Comparison of ENCODE assay signal across 22 cellular contexts in the genomic region with DNA sequence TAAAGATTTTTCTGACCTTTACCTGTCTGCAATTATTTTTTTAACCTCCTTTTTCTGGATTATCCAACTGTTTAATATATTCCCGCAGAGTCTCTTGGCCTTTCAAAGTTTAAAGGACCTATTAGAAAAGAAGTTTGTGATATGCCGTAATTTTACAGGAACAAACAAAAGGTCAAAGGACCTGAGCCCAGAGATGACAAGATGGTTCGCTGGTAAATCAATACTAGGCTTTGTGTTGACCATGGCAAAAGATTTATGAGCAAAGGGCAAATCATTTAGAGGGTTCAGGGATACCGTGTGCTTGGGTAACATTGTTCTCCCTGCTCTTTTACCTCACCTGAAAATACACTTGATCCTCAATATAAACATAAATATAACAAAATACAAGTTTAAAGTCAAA.
"Had no signal": no experiment of that assay in that cellular context is flagged by ENCODE, and none has a peak within 500 bp of the region (broad histone marks: within the 10 kb centered on the region; RNA-seq: fewer than 3 reads in every experiment).

No MANE protein-coding gene starts in this region.

- H3K27ac Mint-ChIP-seq: activated CD4-positive, alpha-beta memory T cell treated with anti-CD3 and anti-CD28 coated beads for 36 hours; activated CD4-positive, alpha-beta T cell treated with anti-CD3 and anti-CD28 coated beads, Interleukin-2, amount 10 ng/mL, durations not matched to agents 7 days and 5 days; activated naive CD4-positive, alpha-beta T cell treated with anti-CD3 and anti-CD28 coated beads, Interleukin-2, amount 50 U/mL, for 72 hours; activated naive CD8-positive, alpha-beta T cell treated with anti-CD3 and anti-CD28 coated beads, Interleukin-2, amount 50 U/mL, for 24 hours; brain; T-cell had no signal

- H3K9me3 Mint-ChIP-seq: activated CD4-positive, alpha-beta T cell treated with anti-CD3 and anti-CD28 coated beads, Interleukin-2, amount 10 ng/mL, durations not matched to agents 7 days and 5 days had no signal

- H3K27ac ChIP-seq: ascending aorta, SK-N-MC had no signal

- H3K36me3 ChIP-seq: ascending aorta had no signal

- H3K4me3 Mint-ChIP-seq: activated CD4-positive, alpha-beta memory T cell treated with anti-CD3 and anti-CD28 coated beads for 36 hours; activated CD4-positive, alpha-beta T cell treated with anti-CD3 and anti-CD28 coated beads, Interleukin-2, amount 10 ng/mL, durations not matched to agents 7 days and 5 days; activated naive CD8-positive, alpha-beta T cell treated with anti-CD3 and anti-CD28 coated beads, Interleukin-2, amount 50 U/mL, for 24 hours; activated T-cell treated with anti-CD3 and anti-CD28 coated beads, Interleukin-2, amount 50 U/mL, for 4 hours; brain; T-cell had no signal

- DNase-seq: activated CD4-positive, alpha-beta memory T cell treated with anti-CD3 and anti-CD28 coated beads for 36 hours; activated CD4-positive, alpha-beta T cell treated with anti-CD3 and anti-CD28 coated beads, Interleukin-2, amount 10 ng/mL, durations not matched to agents 7 days and 5 days; activated CD4-positive, CD25-positive, alpha-beta regulatory T cell; activated CD8-positive, alpha-beta memory T cell treated with anti-CD3 and anti-CD28 coated beads for 24 hours; activated effector memory CD4-positive, alpha-beta T cell treated with anti-CD3 and anti-CD28 coated beads, Interleukin-2, amount 50 U/mL, for 16 hours; activated naive CD4-positive, alpha-beta T cell treated with Interleukin-2 at 50 U/mL for 16 hours; activated naive CD8-positive, alpha-beta T cell treated with anti-CD3 and anti-CD28 coated beads, Interleukin-2, amount 50 U/mL, for 24 hours; activated T-cell treated with anti-CD3 and anti-CD28 coated beads, Interleukin-2, amount 50 U/mL, for 4 hours; amniotic stem cell; KG1; NCI-H1092; NCI-H1694 treated with DMSO at 0.1 percent for 48 hours; NCI-H2029 treated with DMSO at 0.1 percent for 48 hours; NCI-H524; NCI-H82; T-cell; T-helper 2 cell; T1000 had no signal

- H3K4me3 ChIP-seq: ascending aorta, SK-N-MC had no signal

- H3K27me3 ChIP-seq: ascending aorta had no signal

- H3K9me3 ChIP-seq: ascending aorta had no signal

- H3K27me3 Mint-ChIP-seq: activated CD4-positive, alpha-beta memory T cell treated with anti-CD3 and anti-CD28 coated beads for 36 hours; activated CD4-positive, alpha-beta T cell treated with anti-CD3 and anti-CD28 coated beads, Interleukin-2, amount 10 ng/mL, durations not matched to agents 7 days and 5 days; activated naive CD8-positive, alpha-beta T cell treated with anti-CD3 and anti-CD28 coated beads, Interleukin-2, amount 50 U/mL, for 24 hours; brain; T-cell had no signal

- H3K36me3 Mint-ChIP-seq: activated CD4-positive, alpha-beta memory T cell treated with anti-CD3 and anti-CD28 coated beads for 36 hours; activated naive CD4-positive, alpha-beta T cell treated with anti-CD3 and anti-CD28 coated beads, Interleukin-2, amount 50 U/mL, for 72 hours; brain; T-cell had no signal

- ATAC-seq: activated naive CD4-positive, alpha-beta T cell treated with anti-CD3 and anti-CD28 coated beads, Interleukin-2, amount 50 U/mL, for 72 hours; activated naive CD8-positive, alpha-beta T cell treated with anti-CD3 and anti-CD28 coated beads, Interleukin-2, amount 50 U/mL, for 24 hours; activated T-cell treated with anti-CD3 and anti-CD28 coated beads, Interleukin-2, amount 50 U/mL, for 4 hours; T-cell had no signal

- H3K4me1 Mint-ChIP-seq: activated CD4-positive, alpha-beta T cell treated with anti-CD3 and anti-CD28 coated beads, Interleukin-2, amount 10 ng/mL, durations not matched to agents 7 days and 5 days; activated naive CD8-positive, alpha-beta T cell treated with anti-CD3 and anti-CD28 coated beads, Interleukin-2, amount 50 U/mL, for 24 hours; T-cell had no signal
